Comparison of ENCODE assay signal across 9 cellular contexts in genomic region chr10:69179089-69179742, GRCh38. TPM values are rescaled to one million over a fixed set of nuclear protein-coding genes. Genes with fewer than 3 reads are reported as not detected.
DNase-seq lines count a peak whose midpoint lies in the region; ATAC-seq, FAIRE-seq and TF ChIP-seq lines count a peak whose summit lies in the region.
"Had no signal": no experiment of that assay in that cellular context is flagged by ENCODE, and none has a peak within 500 bp of the region (broad histone marks: within the 10 kb centered on the region; RNA-seq: fewer than 3 reads in every experiment).

No MANE protein-coding gene starts in this region.

- intact Hi-C loops in K562 (cut with micrococcal nuclease): loop anchor here (1.0 kb wide), 1 partner anchor 55 kb away; the partner anchor contains the start of gene VPS26A

- peak overlapping the region; percentile 97 to 98 for H3K9ac ChIP-seq in K562 (ENCODE audit: insufficient read depth in 1 of 2, low read depth in 2 of 2, low read length in 2 of 2)

- ATAC-seq in HG03095 (IDR thresholded peaks at IDR 0.05; ENCODE audit: unreplicated experiment) (peak; percentile 9), K562 (peak; percentile 65), left lobe of liver (peak; percentile 7)
- ATAC-seq in stimulated activated naive B cell treated with anti-CD40 and anti-IgM and Interleukin-4, amounts not matched to agents 10 μg/mL and 1 μg/mL and 100 μg/mL, for 72 hours (replicated peaks): peak; percentile 46 to 59

- DNase-seq in SKM-1 treated with dmso at 0.1 percent for 144 hours (lab: John Stamatoyannopoulos, UW; ENCODE audit: unreplicated experiment) (peak; percentile 73), SKM-1 (lab: John Stamatoyannopoulos, UW; ENCODE audit: unreplicated experiment) (no peak), T follicular helper cell (ENCODE audit: low read depth) (peak; percentile 35), K562 (ENCODE audit: extremely low read depth in 1 of 4, low spot score in 3 of 4) (peak; percentile 55 to 71 (median 56)), left lobe of liver (ENCODE audit: low spot score) (no peak), NCI-H146 (lab: John Stamatoyannopoulos, UW) (no peak)
- DNase-seq in stimulated activated naive B cell treated with anti-CD40 and anti-IgM and Interleukin-4, amounts not matched to agents 10 μg/mL and 1 μg/mL and 100 μg/mL, for 72 hours: no peak

- FAIRE-seq in K562 (lab: Jason Lieb, UNC): no peak

- H3K27me3 ChIP-seq in K562 (ENCODE audit: control insufficient read depth in 2 of 2, insufficient read depth in 2 of 2, low read length in 2 of 2): no peaks in the 10 kb centered on the region

- peak overlapping the region; percentile 99 for H3K4me3 ChIP-seq in K562

- no peaks in the 10 kb centered on the region for H3K27me3 Mint-ChIP-seq in stimulated activated naive B cell treated with anti-CD40 and anti-IgM and Interleukin-4, amounts not matched to agents 10 μg/mL and 1 μg/mL and 100 μg/mL, for 72 hours

- H3K36me3 ChIP-seq in K562 (ENCODE audit: control insufficient read depth, insufficient read depth, low read length): peaks cover 22% of the 10 kb centered on the region

- TSS peak; percentile 98 for BruUV-seq in K562 (replicated peaks; lab: Mats Ljungman, UMichigan)

- POLR2A ChIA-PET in K562 (lab: Yijun Ruan, JAX): interaction anchor here (0.6 to 2.0 kb wide), 7 partner anchors 13 to 62 kb away, joined by 3 to 5 read pairs (median 4); no protein-coding TSS in a partner anchor

- H3K27ac ChIP-seq in K562 (ENCODE audit: extremely low read depth, low read depth, low read length): peak overlapping the region; percentile 99

- H3K9me3 ChIP-seq in K562 (replicated peaks; ENCODE audit: control insufficient read depth, insufficient read depth, low read depth, low read length): no peaks in the 10 kb centered on the region

- WGBS in K562 (ENCODE audit: insufficient coverage, low coverage, missing lambda C conversion rate): 29% methylated on average over 21 of the region's 21 CpGs

- no peak for TF ChIP-seq RAD21 in K562 (CRISPR knock-in tag; conservative IDR thresholded peaks at IDR 0.05 in 1 of 2, IDR thresholded peaks at IDR 0.05 in 1 of 2)

- CTCF ChIA-PET in K562 (lab: Yijun Ruan, JAX; ENCODE audit: low intra/inter-chr PET ratio): no interaction called here

- TF ChIP-seq CTCF in K562 (IDR thresholded peaks at IDR 0.05 in 2 of 3, conservative IDR thresholded peaks at IDR 0.05 in 1 of 3; ENCODE audit: insufficient read depth in 2 of 3, low read depth in 1 of 3, low read length in 3 of 3): no peak

- H2AFZ ChIP-seq in K562 (ENCODE audit: low read depth, low read length): peak overlapping the region; percentile 99

- no peak for TF ChIP-seq EP300 in K562 (IDR thresholded peaks at IDR 0.05; ENCODE audit: low read length)

- H3K27ac Mint-ChIP-seq in stimulated activated naive B cell treated with anti-CD40 and anti-IgM and Interleukin-4, amounts not matched to agents 10 μg/mL and 1 μg/mL and 100 μg/mL, for 72 hours: peak overlapping the region; percentile 100

- in situ Hi-C loops in K562 (cut with MboI): no loop called here

- H3K4me2 ChIP-seq in K562 (ENCODE audit: insufficient read depth, low read length): peak overlapping the region; percentile 96

- H3K79me2 ChIP-seq in K562 (ENCODE audit: control insufficient read depth, insufficient read depth, low read length): peaks cover 50% of the 10 kb centered on the region

- no peaks in the 10 kb centered on the region for H3K9me3 Mint-ChIP-seq in stimulated activated naive B cell treated with anti-CD40 and anti-IgM and Interleukin-4, amounts not matched to agents 10 μg/mL and 1 μg/mL and 100 μg/mL, for 72 hours

- peaks cover 7 to 8% of the 10 kb centered on the region in 2 experiments; a peak in 3 of 5 replicates for H3K4me1 ChIP-seq in K562 (replicated peaks in 1 of 2; ENCODE audit: control insufficient read depth in 2 of 2, insufficient read depth in 2 of 2, low read length in 2 of 2)

- TF ChIP-seq POLR2A in K562 (conservative IDR thresholded peaks at IDR 0.05): no peak

- peak overlapping the region; percentile 87 to 93 for H3K4me3 Mint-ChIP-seq in stimulated activated naive B cell treated with anti-CD40 and anti-IgM and Interleukin-4, amounts not matched to agents 10 μg/mL and 1 μg/mL and 100 μg/mL, for 72 hours

- peaks cover 7 to 10% of the 10 kb centered on the region in 2 donors for H3K36me3 Mint-ChIP-seq in stimulated activated naive B cell treated with anti-CD40 and anti-IgM and Interleukin-4, amounts not matched to agents 10 μg/mL and 1 μg/mL and 100 μg/mL, for 72 hours

- H4K20me1 ChIP-seq in K562 (replicated peaks; ENCODE audit: control insufficient read depth, insufficient read depth, low read length): peaks cover 4% of the 10 kb centered on the region; the same call in 1 of the 2 replicates

- peaks cover 16 to 35% of the 10 kb centered on the region in 2 donors for H3K4me1 Mint-ChIP-seq in stimulated activated naive B cell treated with anti-CD40 and anti-IgM and Interleukin-4, amounts not matched to agents 10 μg/mL and 1 μg/mL and 100 μg/mL, for 72 hours

- H3K9me1 ChIP-seq in K562 (ENCODE audit: control insufficient read depth, insufficient read depth, low read length): no peaks in the 10 kb centered on the region

TF ChIP-seq in K562, 482 proteins besides CTCF, POLR2A, EP300 and RAD21 (continues in another document):
- no peak for TF ChIP-seq PML (IDR thresholded peaks at IDR 0.05; ENCODE audit: low read length)

RNA-seq across cellular contexts. Expression of gene SUPV3L1, which starts 0.8 kb away (rescaled TPM):
- 72.0 and 118 TPM in 2 replicates for total RNA-seq in K562 (2011; cell fraction: chromatin; rRNA removed; ENCODE audit: low replicate concordance)
- total RNA-seq in K562 (2011; cell fraction: nucleolus; rRNA removed): 52.4 and 53.4 TPM in 2 replicates
- 71.7 and 77.1 TPM in 2 replicates for total RNA-seq in K562 (2011; cell fraction: nucleoplasm; rRNA removed)
- total RNA-seq in K562 (2014; rRNA removed): 69.9 and 81.4 TPM in 2 replicates
- 97.2 and 109 TPM in 2 replicates for total RNA-seq in K562 (2014; rRNA removed; fragmentation: Illumina TruSeq; extraction: Trizol)
- total RNA-seq in K562 (2015; rRNA removed; fragmentation: Illumina TruSeq; extraction: Trizol): 84.7 and 85.0 TPM in 2 replicates
- 92.6 and 103 TPM in 2 replicates for total RNA-seq in K562 (2021)
- polyA plus RNA-seq in K562 (2011; rRNA removed): 83.3 and 94.8 TPM in 2 replicates
- polyA plus RNA-seq in K562 (2011; cell fraction: cytosol; rRNA removed): 51.6 and 77.5 TPM in 2 replicates
- polyA plus RNA-seq in K562 (2011; cell fraction: nucleus; rRNA removed): 58.7 and 70.3 TPM in 2 replicates
- 57.6 and 58.4 TPM in 2 replicates for polyA plus RNA-seq in K562 (2012)
- polyA plus RNA-seq in K562 (2014; fragmentation: Illumina TruSeq; extraction: Trizol): 116 and 156 TPM in 2 replicates
- polyA plus RNA-seq in K562 (2014; fragmentation: Nextera tagmentation; extraction: Ambion mirVana): 10 to 100 TPM; 45.2 to 66.1 TPM
- 93.3 and 106 TPM in 2 replicates for polyA plus RNA-seq in K562 (2014; rRNA removed)
- 241 and 312 TPM in 2 replicates for polyA minus RNA-seq in K562 (2011; rRNA and poly(A)+ RNA removed)
- 89.6 and 115 TPM in 2 replicates for polyA minus RNA-seq in K562 (2011; cell fraction: cytosol; rRNA and poly(A)+ RNA removed)
- polyA minus RNA-seq in K562 (2011; cell fraction: nucleus; rRNA and poly(A)+ RNA removed): 27.6 and 48.0 TPM in 2 replicates
- total RNA-seq in left lobe of liver: 15.7 TPM

RNA-seq across cellular contexts. Expression of gene HKDC1, which starts 40.9 kb away (rescaled TPM):
- total RNA-seq in K562 (2011; cell fraction: chromatin; rRNA removed; ENCODE audit: low replicate concordance): not detected in 2 replicates
- total RNA-seq in K562 (2011; cell fraction: nucleolus; rRNA removed): not detected in 2 replicates
- not detected in 2 replicates for total RNA-seq in K562 (2011; cell fraction: nucleoplasm; rRNA removed)
- total RNA-seq in K562 (2014; rRNA removed) (0.12 TPM in 1 of 2 replicates, not detected in the other), K562 (2014; rRNA removed; fragmentation: Illumina TruSeq; extraction: Trizol) (0.19 and 0.22 TPM in 2 replicates), K562 (2015; rRNA removed; fragmentation: Illumina TruSeq; extraction: Trizol) (0.08 TPM in 1 of 2 replicates, not detected in the other), K562 (2021) (0.04 TPM in 1 of 2 replicates, not detected in the other), left lobe of liver (0.65 TPM)
- polyA plus RNA-seq in K562 (2011; rRNA removed) (0.07 TPM in 1 of 2 replicates, not detected in the other), K562 (2014; fragmentation: Illumina TruSeq; extraction: Trizol) (0.28 TPM in 1 of 2 replicates, not detected in the other), K562 (2014; fragmentation: Nextera tagmentation; extraction: Ambion mirVana) (not detected), K562 (2014; rRNA removed) (0.15 and 0.53 TPM in 2 replicates)
- polyA plus RNA-seq in K562 (2011; cell fraction: cytosol; rRNA removed): 0.06 and 0.51 TPM in 2 replicates
- polyA plus RNA-seq in K562 (2011; cell fraction: nucleus; rRNA removed): 0.04 and 0.09 TPM in 2 replicates
- polyA plus RNA-seq in K562 (2012): 0.03 and 1.1 TPM in 2 replicates
- not detected in 2 replicates for polyA minus RNA-seq in K562 (2011; rRNA and poly(A)+ RNA removed)
- not detected in 2 replicates for polyA minus RNA-seq in K562 (2011; cell fraction: cytosol; rRNA and poly(A)+ RNA removed)
- not detected in 2 replicates for polyA minus RNA-seq in K562 (2011; cell fraction: nucleus; rRNA and poly(A)+ RNA removed)
- total RNA-seq: pulmonary artery endothelial cell had no signal

RNA-seq across cellular contexts. Expression of gene VPS26A, which starts 55.2 kb away (rescaled TPM):
- total RNA-seq in K562 (2011; cell fraction: chromatin; rRNA removed; ENCODE audit: low replicate concordance): 5.9 and 44.1 TPM in 2 replicates
- total RNA-seq in K562 (2011; cell fraction: nucleolus; rRNA removed): 3.3 and 5.4 TPM in 2 replicates
- total RNA-seq in K562 (2011; cell fraction: nucleoplasm; rRNA removed): 12.9 and 27.5 TPM in 2 replicates
- total RNA-seq in K562 (2014; rRNA removed) (41.7 and 47.1 TPM in 2 replicates), K562 (2014; rRNA removed; fragmentation: Illumina TruSeq; extraction: Trizol) (61.6 and 78.9 TPM in 2 replicates), K562 (2015; rRNA removed; fragmentation: Illumina TruSeq; extraction: Trizol) (52.7 and 58.7 TPM in 2 replicates), K562 (2021) (80.9 and 83.1 TPM in 2 replicates), left lobe of liver (15.1 TPM)
- polyA plus RNA-seq in K562 (2011; rRNA removed) (36.9 and 64.0 TPM in 2 replicates), K562 (2014; fragmentation: Illumina TruSeq; extraction: Trizol) (81.9 and 85.9 TPM in 2 replicates), K562 (2014; fragmentation: Nextera tagmentation; extraction: Ambion mirVana) (100 to 1,000 TPM; 117 to 137 TPM), K562 (2014; rRNA removed) (63.2 and 69.3 TPM in 2 replicates)
- polyA plus RNA-seq in K562 (2011; cell fraction: cytosol; rRNA removed): 4.7 and 13.5 TPM in 2 replicates
- 4.1 and 7.3 TPM in 2 replicates for polyA plus RNA-seq in K562 (2011; cell fraction: nucleus; rRNA removed)
- 70.0 and 81.1 TPM in 2 replicates for polyA plus RNA-seq in K562 (2012)
- polyA minus RNA-seq in K562 (2011; rRNA and poly(A)+ RNA removed): 40.8 and 41.4 TPM in 2 replicates
- polyA minus RNA-seq in K562 (2011; cell fraction: cytosol; rRNA and poly(A)+ RNA removed): 18.8 and 21.5 TPM in 2 replicates
- 2.8 and 6.4 TPM in 2 replicates for polyA minus RNA-seq in K562 (2011; cell fraction: nucleus; rRNA and poly(A)+ RNA removed)

Comparison
In these comparisons a context has a peak if more than half of its experiments do, and no peak if none do; other contexts are left out.
1. DNase-seq: peak in SKM-1 treated with dmso at 0.1 percent for 144 hours (single experiment), T follicular helper cell (single experiment) and K562 (4 of 4); none in SKM-1 (single experiment), left lobe of liver (single experiment), stimulated activated naive B cell treated with anti-CD40 and anti-IgM and Interleukin-4, amounts not matched to agents 10 μg/mL and 1 μg/mL and 100 μg/mL, for 72 hours (single experiment) and NCI-H146 (single experiment).
2. ATAC-seq: peak in every context shown above with its lines; median percentile 65 in K562; 52 in stimulated activated naive B cell treated with anti-CD40 and anti-IgM and Interleukin-4, amounts not matched to agents 10 μg/mL and 1 μg/mL and 100 μg/mL, for 72 hours; 9 in HG03095; 7 in left lobe of liver.